8 cellular contexts compared by ENCODE assay signal in the genomic region with DNA sequence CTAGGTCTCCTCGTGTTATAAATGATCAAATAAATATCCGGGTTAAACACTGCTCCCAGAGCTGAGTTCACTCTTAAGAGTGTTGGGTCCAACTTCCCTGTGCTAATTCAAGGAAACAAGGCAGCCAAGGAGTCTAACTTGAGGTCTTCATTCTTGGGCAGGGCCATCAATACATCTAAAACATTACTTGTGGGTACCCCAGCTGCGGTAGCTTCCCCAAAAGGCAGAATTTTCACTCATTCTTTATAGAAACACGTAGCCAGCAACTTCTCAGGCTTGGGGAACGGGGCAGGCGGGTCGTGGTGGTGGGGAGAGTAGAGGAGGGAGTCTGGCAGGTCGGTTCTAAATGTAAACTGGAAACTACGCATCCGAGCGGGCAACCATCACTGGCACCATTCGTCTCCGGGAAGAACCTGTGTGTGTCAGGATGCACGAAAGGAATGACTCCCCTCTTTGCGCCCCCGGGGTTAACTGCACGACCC. TPM values are rescaled to one million over a fixed set of nuclear protein-coding genes. Genes with fewer than 3 reads are reported as not detected.
A peak's percentile ranks its signal among the peaks of the same experiment; 100 is the strongest.
DNase-seq lines count a peak whose midpoint lies in the region; ATAC-seq and TF ChIP-seq lines count a peak whose summit lies in the region.

No MANE protein-coding gene starts in this region.

- H3K36me3 Mint-ChIP-seq in activated T-cell treated with anti-CD3 and anti-CD28 coated beads, Interleukin-2, amount 50 U/mL, for 24 hours (ENCODE audit: low read depth) = peaks cover 15% of the 10 kb centered on the region

- H3K27ac Mint-ChIP-seq in activated T-cell treated with anti-CD3 and anti-CD28 coated beads, Interleukin-2, amount 50 U/mL, for 24 hours = peak overlapping the region; percentile 90

- H3K4me1 ChIP-seq in suprapubic skin = peaks cover 39% of the 10 kb centered on the region

- H3K36me3 ChIP-seq in suprapubic skin = no peaks in the 10 kb centered on the region

- H3K9me3 Mint-ChIP-seq in activated T-cell treated with anti-CD3 and anti-CD28 coated beads, Interleukin-2, amount 50 U/mL, for 24 hours = no peaks in the 10 kb centered on the region

- no peak for DNase-seq in activated T-cell treated with anti-CD3 and anti-CD28 coated beads, Interleukin-2, amount 50 U/mL, for 24 hours
- DNase-seq in activated T-cell treated with anti-CD3 and anti-CD28 coated beads, Interleukin-2, amount 50 U/mL, for 1 hour = no peak
- DNase-seq in OCI-M1 (lab: John Stamatoyannopoulos, UW) = peak; percentile 68
- no peak for DNase-seq in cardiac fibroblast (ENCODE audit: low read depth in 2 of 2)
- no peak for DNase-seq in left lobe of liver (ENCODE audit: low spot score)
- no peak for DNase-seq in suprapubic skin (ENCODE audit: low spot score in 2 of 2)
- DNase-seq in NCI-H524 treated with DMSO at 0.1 percent for 48 hours (lab: John Stamatoyannopoulos, UW) = no peak
- no peak for DNase-seq in GOT3 (lab: John Stamatoyannopoulos, UW)

- 7% methylated on average over 9 of the region's 17 CpGs for WGBS in suprapubic skin

- H3K4me3 ChIP-seq in cardiac fibroblast (replicated peaks in 1 of 2; ENCODE audit: low read depth in 2 of 2, low read length in 2 of 2) (peak overlapping the region; percentile 63 to 78), suprapubic skin (peak overlapping the region; percentile 100)

- peak overlapping the region; percentile 99 for H3K27ac ChIP-seq in suprapubic skin

- peak; percentile 3 for ATAC-seq in left lobe of liver

- no peak for TF ChIP-seq EP300 in suprapubic skin (IDR thresholded peaks at IDR 0.05)

- peaks cover 52% of the 10 kb centered on the region for H3K4me1 Mint-ChIP-seq in activated T-cell treated with anti-CD3 and anti-CD28 coated beads, Interleukin-2, amount 50 U/mL, for 24 hours (ENCODE audit: low read depth)

- no peak for TF ChIP-seq POLR2A in suprapubic skin (IDR thresholded peaks at IDR 0.05)

- H3K9me3 ChIP-seq in suprapubic skin = no peaks in the 10 kb centered on the region

- no peak for TF ChIP-seq CTCF in cardiac fibroblast (IDR thresholded peaks at IDR 0.05; ENCODE audit: low read depth, low read length)
- TF ChIP-seq CTCF in suprapubic skin (IDR thresholded peaks at IDR 0.05) = no peak

- H3K4me3 Mint-ChIP-seq in activated T-cell treated with anti-CD3 and anti-CD28 coated beads, Interleukin-2, amount 50 U/mL, for 24 hours = peak overlapping the region; percentile 85

- no peaks in the 10 kb centered on the region for H3K27me3 Mint-ChIP-seq in activated T-cell treated with anti-CD3 and anti-CD28 coated beads, Interleukin-2, amount 50 U/mL, for 24 hours

- H3K27me3 ChIP-seq in suprapubic skin = no peaks in the 10 kb centered on the region

RNA-seq across cellular contexts. Expression of gene METTL9, which starts 0.7 kb away (rescaled TPM):
- total RNA-seq in left lobe of liver (11.4 TPM), suprapubic skin (100 to 1,000 TPM in 1 of 4 donors, 10 to 100 TPM in 3; 76.3 to 105 (median 85.7) TPM)

RNA-seq across cellular contexts. Expression of gene IGSF6, which starts 53.7 kb away (rescaled TPM):
- total RNA-seq in left lobe of liver (2.8 TPM), suprapubic skin (1 to 10 TPM; 1.0 to 4.3 (median 1.3) TPM)
